8 cellular contexts compared by ENCODE assay signal in the genomic region with DNA sequence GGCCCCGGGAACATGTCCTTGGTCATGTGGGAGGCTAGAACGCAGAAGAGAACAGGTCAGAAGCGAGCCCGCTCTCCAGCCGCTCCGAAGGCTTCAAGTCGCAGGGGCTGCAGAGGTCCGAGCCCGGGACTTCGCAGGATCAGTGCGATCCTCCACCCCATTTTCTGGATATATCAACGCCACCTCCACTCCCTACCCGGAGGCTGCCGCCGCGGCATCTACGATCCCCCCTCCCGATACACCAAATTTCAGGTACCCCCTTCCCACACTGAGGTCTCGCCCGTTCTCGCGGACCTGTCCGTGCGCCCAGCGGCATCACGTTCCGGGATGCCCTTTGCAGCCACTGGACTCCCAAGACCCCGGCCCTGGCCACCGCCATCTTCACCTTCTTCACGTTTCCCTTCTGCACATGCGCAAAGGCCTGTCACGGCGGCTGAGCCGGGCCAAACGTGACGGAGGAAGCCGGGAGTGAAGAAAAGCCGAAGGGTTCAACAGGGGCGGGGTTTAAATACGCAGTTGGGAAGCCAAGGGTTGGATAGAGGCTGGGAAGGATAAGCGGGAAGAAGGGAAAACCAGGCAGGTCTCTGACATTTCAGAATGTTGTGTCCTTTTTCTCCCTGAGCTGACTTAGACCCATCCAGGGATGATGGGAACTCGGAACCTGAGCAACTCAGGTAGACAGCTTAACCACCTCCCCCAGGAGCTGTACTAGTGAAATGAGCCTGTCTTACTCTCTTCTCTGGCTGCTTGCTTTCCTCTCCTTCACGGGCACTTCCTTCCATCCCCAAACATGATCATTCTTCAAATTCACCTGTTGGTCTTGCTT. TPM values are rescaled to one million over a fixed set of nuclear protein-coding genes. Genes with fewer than 3 reads are reported as not detected.
A peak's percentile ranks its signal among the peaks of the same experiment; 100 is the strongest.
DNase-seq lines count a peak whose midpoint lies in the region; ATAC-seq and TF ChIP-seq lines count a peak whose summit lies in the region.

A gene (minus strand): TSS at position 399 of the 826 bp plus-strand sequence. CDS start 20 bp downstream, at position 379.

- H3K4me1 ChIP-seq in BE2C = peaks cover 3% of the 10 kb centered on the region; the same call in 1 of the 2 replicates
- H3K4me1 ChIP-seq in Karpas-422 (ENCODE audit: low read length) = peaks cover 18% of the 10 kb centered on the region
- peaks cover 6 to 26% of the 10 kb centered on the region in 2 donors for H3K4me1 ChIP-seq in muscle layer of duodenum (ENCODE audit: control insufficient read depth in 1 of 2, insufficient read depth in 2 of 2, low read length in 2 of 2)

- H3K4me2 ChIP-seq in Karpas-422 (ENCODE audit: low read depth, low read length, poor library complexity, severe bottlenecking) = peak within 1 kb of the TSS; percentile 86

- H3K4me3 ChIP-seq in BE2C (ENCODE audit: low read depth, low read length) = peak within 1 kb of the TSS; percentile 88
- peak within 1 kb of the TSS; percentile 85 for H3K4me3 ChIP-seq in Karpas-422 (ENCODE audit: low read length)
- H3K4me3 ChIP-seq in muscle layer of duodenum (ENCODE audit: low read depth in 1 of 2, low read length in 2 of 2) = peak within 1 kb of the TSS; percentile 88 to 98

- ATAC-seq in GM19438 (IDR thresholded peaks at IDR 0.05; ENCODE audit: low read depth, unreplicated experiment) (peak; percentile 68), esophagus mucosa (peak; percentile 85)

- peak within 1 kb of the TSS; percentile 89 for H3K9ac ChIP-seq in Karpas-422 (ENCODE audit: low read length)

- H3K36me3 ChIP-seq in BE2C = peaks cover 34% of the 10 kb centered on the region
- H3K36me3 ChIP-seq in Karpas-422 (ENCODE audit: insufficient read depth, low read length) = peaks cover 26% of the 10 kb centered on the region
- H3K36me3 ChIP-seq in muscle layer of duodenum (ENCODE audit: control insufficient read depth in 1 of 2, insufficient read depth in 2 of 2, low read length in 2 of 2) = peaks cover 17 to 26% of the 10 kb centered on the region in 2 donors

- no peaks in the 10 kb centered on the region for H3K27me3 ChIP-seq in BE2C
- no peaks in the 10 kb centered on the region for H3K27me3 ChIP-seq in Karpas-422 (ENCODE audit: low read length)
- H3K27me3 ChIP-seq in muscle layer of duodenum (ENCODE audit: low read depth, low read length) = no peaks in the 10 kb centered on the region

- H3K27ac ChIP-seq in Karpas-422 (ENCODE audit: low read length) (peak within 1 kb of the TSS; percentile 68), muscle layer of duodenum (ENCODE audit: low read length) (peak within 1 kb of the TSS; percentile 93)

- no peak for TF ChIP-seq CTCF in BE2C (IDR thresholded peaks at IDR 0.05; ENCODE audit: low read depth, low read length)

- H3K79me2 ChIP-seq in Karpas-422 (ENCODE audit: low read length) = peaks cover 37% of the 10 kb centered on the region

- DNase-seq in BE2C (peak; percentile 87), Karpas-422 (peak; percentile 95), RKO (ENCODE audit: low spot score) (peak; percentile 83)
- DNase-seq in activated T-cell treated with anti-CD3 and anti-CD28 coated beads, Interleukin-2, amount 50 U/mL, for 48 hours = peak; percentile 91 to 93
- DNase-seq in stimulated activated CD8-positive, alpha-beta memory T cell treated with anti-CD3 and anti-CD28 coated beads, Interleukin-7, amount 100 ng/mL, for 24 hours (ENCODE audit: low read depth) = peak; percentile 79

- H3K9me3 ChIP-seq in BE2C (no peaks in the 10 kb centered on the region), Karpas-422 (ENCODE audit: low read length) (no peaks in the 10 kb centered on the region), muscle layer of duodenum (ENCODE audit: control insufficient read depth in 1 of 2, low read length in 2 of 2) (no peaks in the 10 kb centered on the region)

- peak within 1 kb of the TSS; percentile 87 for H2AFZ ChIP-seq in Karpas-422 (ENCODE audit: low read length)

- no peaks in the 10 kb centered on the region for H4K20me1 ChIP-seq in Karpas-422 (ENCODE audit: insufficient read depth, low read depth, low read length)

- H3K9me2 ChIP-seq in Karpas-422 (replicated peaks; ENCODE audit: insufficient read depth, low read length) = no peaks in the 10 kb centered on the region

RNA-seq across cellular contexts. Expression of the gene that starts here (rescaled TPM):
- polyA plus RNA-seq in BE2C (2012; ENCODE audit: insufficient read depth, insufficient read length, low read depth) = 253 TPM
- 267 and 500 TPM in 2 replicates for total RNA-seq in Karpas-422 (2014; rRNA removed; shearing (Covaris generic); ENCODE audit: low replicate concordance)
- 144 TPM for total RNA-seq in esophagus mucosa

Comparison
In these comparisons a context has a peak if more than half of its experiments do, and no peak if none do; other contexts are left out.
1. Peak in every context shown above with its lines: DNase-seq, ATAC-seq, H3K4me3 ChIP-seq and H3K27ac ChIP-seq.